Comparison of ENCODE assay signal across 11 cellular contexts in genomic region chr9:108184941-108185340, GRCh38.
DNase-seq lines count a peak whose midpoint lies in the region; ATAC-seq lines count a peak whose summit lies in the region.
"Had no signal": no experiment of that assay in that cellular context is flagged by ENCODE, and none has a peak within 500 bp of the region (broad histone marks: within the 10 kb centered on the region; RNA-seq: fewer than 3 reads in every experiment).

No MANE protein-coding gene starts in this region.

- H3K36me3 Mint-ChIP-seq in T-helper 2 cell treated with Interferon-gamma antibody and Interleukin-4, amounts not matched to agents 5 μg/mL and 100 μg/mL, for 36 hours (ENCODE audit: low read depth), result no peaks in the 10 kb centered on the region

- no peaks in the 10 kb centered on the region for H3K4me1 Mint-ChIP-seq in T-helper 2 cell treated with Interferon-gamma antibody and Interleukin-4, amounts not matched to agents 5 μg/mL and 100 μg/mL, for 36 hours (ENCODE audit: low read depth)

- ATAC-seq in HG03108 (IDR thresholded peaks at IDR 0.05; ENCODE audit: unreplicated experiment), result no peak
- ATAC-seq in GM21381 (IDR thresholded peaks at IDR 0.05; ENCODE audit: unreplicated experiment), result no peak

- peak; percentile 49 for DNase-seq in AG08396 (ENCODE audit: low spot score)
- DNase-seq in MV-4-11 (lab: John Stamatoyannopoulos, UW), result peak; percentile 41
- DNase-seq in dermis blood vessel endothelial cell, result peak; percentile 74
- no peak for DNase-seq in effector CD4-positive, alpha-beta T cell
- DNase-seq in T-helper 2 cell treated with Interferon-gamma antibody and Interleukin-4, amounts not matched to agents 5 μg/mL and 100 μg/mL, for 36 hours (ENCODE audit: low spot score), result no peak
- DNase-seq: activated T-cell treated with anti-CD3 and anti-CD28 coated beads, Interleukin-2, amount 50 U/mL, for 24 hours; HFFc6; NCI-H1417 treated with DMSO at 0.1 percent for 48 hours had no signal

- H3K27ac ChIP-seq in mesodermal cell (ENCODE audit: low read depth, low read length, severe bottlenecking), result peak overlapping the region; percentile 43

- 88 to 92% methylated on average over 3 of the region's 3 CpGs for WGBS in mesodermal cell (ENCODE audit: insufficient coverage in 2 of 2), 2 experiments

- H3K9me3 Mint-ChIP-seq in T-helper 2 cell treated with Interferon-gamma antibody and Interleukin-4, amounts not matched to agents 5 μg/mL and 100 μg/mL, for 36 hours, result no peaks in the 10 kb centered on the region

- no peak overlapping the region for H3K4me3 Mint-ChIP-seq in T-helper 2 cell treated with Interferon-gamma antibody and Interleukin-4, amounts not matched to agents 5 μg/mL and 100 μg/mL, for 36 hours
- H3K4me3 Mint-ChIP-seq: activated T-cell treated with anti-CD3 and anti-CD28 coated beads, Interleukin-2, amount 50 U/mL, for 24 hours; HFFc6 had no signal

- no peaks in the 10 kb centered on the region for H3K27me3 Mint-ChIP-seq in T-helper 2 cell treated with Interferon-gamma antibody and Interleukin-4, amounts not matched to agents 5 μg/mL and 100 μg/mL, for 36 hours (ENCODE audit: low read depth)
- H3K27me3 Mint-ChIP-seq: activated T-cell treated with anti-CD3 and anti-CD28 coated beads, Interleukin-2, amount 50 U/mL, for 24 hours had no signal

- H3K9me3 ChIP-seq in mesodermal cell (ENCODE audit: control insufficient read depth, low read length), result no peaks in the 10 kb centered on the region

- no peaks in the 10 kb centered on the region for H3K36me3 ChIP-seq in mesodermal cell (ENCODE audit: control insufficient read depth, insufficient read depth, low read length)

- no peak overlapping the region for H3K4me3 ChIP-seq in mesodermal cell (ENCODE audit: extremely low read depth, insufficient read depth, low read length, poor library complexity, severe bottlenecking)

- H3K27ac Mint-ChIP-seq in T-helper 2 cell treated with Interferon-gamma antibody and Interleukin-4, amounts not matched to agents 5 μg/mL and 100 μg/mL, for 36 hours, result no peak overlapping the region
- H3K27ac Mint-ChIP-seq: activated T-cell treated with anti-CD3 and anti-CD28 coated beads, Interleukin-2, amount 50 U/mL, for 24 hours; HFFc6 had no signal

- peaks cover 10% of the 10 kb centered on the region for H3K4me1 ChIP-seq in mesodermal cell (ENCODE audit: control insufficient read depth, insufficient read depth, low read length, poor library complexity, severe bottlenecking)

Comparison
In these comparisons a context has a peak if more than half of its experiments do, and no peak if none do; other contexts are left out.
1. DNase-seq: peak in AG08396 (single experiment), MV-4-11 (single experiment) and dermis blood vessel endothelial cell (single experiment); none in effector CD4-positive, alpha-beta T cell (single experiment) and T-helper 2 cell treated with Interferon-gamma antibody and Interleukin-4, amounts not matched to agents 5 μg/mL and 100 μg/mL, for 36 hours (single experiment).